In genomic region chr18:11905613-11906012, GRCh38 we compare ENCODE assay signal across 27 cellular contexts. TPM values are rescaled to one million over a fixed set of nuclear protein-coding genes. Genes with fewer than 3 reads are reported as not detected.
DNase-seq lines count a peak whose midpoint lies in the region; ATAC-seq and TF ChIP-seq lines count a peak whose summit lies in the region.
"Had no signal": no experiment of that assay in that cellular context is flagged by ENCODE, and none has a peak within 500 bp of the region (broad histone marks: within the 10 kb centered on the region; RNA-seq: fewer than 3 reads in every experiment).

No MANE protein-coding gene starts in this region.

- H3K4me1 ChIP-seq in CD4-positive, CD25-positive, alpha-beta regulatory T cell (ENCODE audit: control insufficient read depth, insufficient read depth, low read length, poor library complexity, severe bottlenecking) = peaks cover 20% of the 10 kb centered on the region
- peaks cover 35% of the 10 kb centered on the region for H3K4me1 ChIP-seq in body of pancreas

- intact Hi-C loops in body of pancreas (cut with DNase I) = no loop called here

- H3K4me3 ChIP-seq in CD4-positive, CD25-positive, alpha-beta regulatory T cell (ENCODE audit: low read depth, low read length) = no peak overlapping the region
- H3K4me3 ChIP-seq in body of pancreas = no peak overlapping the region
- H3K4me3 ChIP-seq: heart right ventricle, mucosa of descending colon, tibial artery had no signal

- no peak for TF ChIP-seq POLR2A in body of pancreas (IDR thresholded peaks at IDR 0.05)

- peak overlapping the region; percentile 42 for H3K4me3 Mint-ChIP-seq in T-helper 1 cell treated with Interleukin-12 subunit alpha and Interleukin-12 subunit beta and Interleukin-4 antibody, amounts not matched to agents 30 μg/mL and 1 μg/mL, for 36 hours
- H3K4me3 Mint-ChIP-seq in CD4-positive, CD25-positive, alpha-beta regulatory T cell = peak overlapping the region in 3 of 4 donors; percentile 52 to 79 (median 53)
- peak overlapping the region in 2 of 3 experiments; percentile 25 to 55 for H3K4me3 Mint-ChIP-seq in nephron

- H3K27ac Mint-ChIP-seq in T-helper 1 cell treated with Interleukin-12 subunit alpha and Interleukin-12 subunit beta and Interleukin-4 antibody, amounts not matched to agents 30 μg/mL and 1 μg/mL, for 36 hours = peak overlapping the region; percentile 26
- H3K27ac Mint-ChIP-seq in CD4-positive, CD25-positive, alpha-beta regulatory T cell = peak overlapping the region; percentile 46 to 56 (median 56)
- H3K27ac Mint-ChIP-seq in nephron = peak overlapping the region in 1 of 3 experiments; percentile 48

- peaks cover 26% of the 10 kb centered on the region for H3K36me3 ChIP-seq in CD4-positive, CD25-positive, alpha-beta regulatory T cell (ENCODE audit: control insufficient read depth, insufficient read depth, low read length)
- H3K36me3 ChIP-seq in body of pancreas (replicated peaks in 1 of 2; ENCODE audit: insufficient read depth in 1 of 2, low read depth in 2 of 2) = no peaks in the 10 kb centered on the region

- no peak for DNase-seq in T-helper 1 cell
- no peak for DNase-seq in CD4-positive, CD25-positive, alpha-beta regulatory T cell
- DNase-seq in body of pancreas = peak; percentile 29 to 37 (median 32)
- DNase-seq in hypothalamus (lab: John Stamatoyannopoulos, UW) = no peak
- DNase-seq: activated CD4-positive, alpha-beta T cell treated with anti-CD3 and anti-CD28 coated beads for 4 hours; activated T-cell treated with anti-CD3 and anti-CD28 coated beads for 4 hours; AML-193; anterior cingulate cortex; caudate nucleus; COR-L47; dermis blood vessel endothelial cell; heart right ventricle; mucosa of descending colon; NCI-H1048; NCI-H187 treated with DMSO at 0.1 percent for 48 hours; NCI-H2227 treated with DMSO at 0.1 percent for 48 hours; NCI-H748 treated with DMSO at 0.1 percent for 48 hours; retina; stimulated activated CD4-positive, alpha-beta T cell treated with anti-CD3 and anti-CD28 coated beads, Interleukin-2, amount 100 ng/mL, for 48 hours; stimulated activated naive CD8-positive, alpha-beta T cell treated with anti-CD3 and anti-CD28 coated beads, Interleukin-15, Interleukin-2, amounts not matched to agents 100 U/mL and 50 U/mL, for 24 hours; tibial artery had no signal

- no peaks in the 10 kb centered on the region for H3K27me3 Mint-ChIP-seq in T-helper 1 cell treated with Interleukin-12 subunit alpha and Interleukin-12 subunit beta and Interleukin-4 antibody, amounts not matched to agents 30 μg/mL and 1 μg/mL, for 36 hours (ENCODE audit: low read depth)
- no peaks in the 10 kb centered on the region for H3K27me3 Mint-ChIP-seq in CD4-positive, CD25-positive, alpha-beta regulatory T cell
- H3K27me3 Mint-ChIP-seq in nephron (ENCODE audit: low read depth) = no peaks in the 10 kb centered on the region

- H3K4me1 Mint-ChIP-seq in T-helper 1 cell treated with Interleukin-12 subunit alpha and Interleukin-12 subunit beta and Interleukin-4 antibody, amounts not matched to agents 30 μg/mL and 1 μg/mL, for 36 hours (ENCODE audit: low read depth) = peaks cover 22% of the 10 kb centered on the region
- H3K4me1 Mint-ChIP-seq in CD4-positive, CD25-positive, alpha-beta regulatory T cell = peaks cover 16 to 43% (median 29%) of the 10 kb centered on the region in 4 donors
- peaks cover 7% of the 10 kb centered on the region for H3K4me1 Mint-ChIP-seq in nephron

- H3K9me3 Mint-ChIP-seq in T-helper 1 cell treated with Interleukin-12 subunit alpha and Interleukin-12 subunit beta and Interleukin-4 antibody, amounts not matched to agents 30 μg/mL and 1 μg/mL, for 36 hours = no peaks in the 10 kb centered on the region
- H3K9me3 Mint-ChIP-seq in CD4-positive, CD25-positive, alpha-beta regulatory T cell = no peaks in the 10 kb centered on the region
- no peaks in the 10 kb centered on the region for H3K9me3 Mint-ChIP-seq in nephron

- H3K36me3 Mint-ChIP-seq in T-helper 1 cell treated with Interleukin-12 subunit alpha and Interleukin-12 subunit beta and Interleukin-4 antibody, amounts not matched to agents 30 μg/mL and 1 μg/mL, for 36 hours (ENCODE audit: low read depth) = peaks cover 15% of the 10 kb centered on the region
- H3K36me3 Mint-ChIP-seq in CD4-positive, CD25-positive, alpha-beta regulatory T cell = peaks cover 15% of the 10 kb centered on the region
- peaks cover 9% of the 10 kb centered on the region for H3K36me3 Mint-ChIP-seq in nephron (ENCODE audit: low read depth)

- TF ChIP-seq CTCF in body of pancreas (IDR thresholded peaks at IDR 0.05) (no peak), nephron (IDR thresholded peaks at IDR 0.05; ENCODE audit: unreplicated experiment in 3 of 3) (no peak)

- peak overlapping the region; percentile 33 for H3K27ac ChIP-seq in CD4-positive, CD25-positive, alpha-beta regulatory T cell (ENCODE audit: insufficient read depth, low read length, poor library complexity, severe bottlenecking)
- H3K27ac ChIP-seq in body of pancreas = peak overlapping the region in 3 of 4 donors; percentile 17 to 100 (median 53)
- H3K27ac ChIP-seq: 22Rv1, tibial artery had no signal

- 27 to 49% methylated on average over 4 of the region's 4 CpGs for WGBS in body of pancreas, 2 donors

- no peak for ATAC-seq in CD4-positive, CD25-positive, alpha-beta regulatory T cell (ENCODE audit: low read depth in 2 of 2)
- no peak for ATAC-seq in body of pancreas
- no peak for ATAC-seq in GM18907 (IDR thresholded peaks at IDR 0.05; ENCODE audit: unreplicated experiment)
- no peak for ATAC-seq in HG03520 (IDR thresholded peaks at IDR 0.05; ENCODE audit: unreplicated experiment)
- ATAC-seq: heart right ventricle; mucosa of descending colon; SK-N-SH treated with all-trans-retinoic acid at 6 μM for 48 hours; stimulated activated naive CD8-positive, alpha-beta T cell treated with anti-CD3 and anti-CD28 coated beads, Interleukin-15, Interleukin-2, amounts not matched to agents 100 U/mL and 50 U/mL, for 24 hours had no signal

- no peaks in the 10 kb centered on the region for H3K27me3 ChIP-seq in CD4-positive, CD25-positive, alpha-beta regulatory T cell (ENCODE audit: control insufficient read depth, insufficient read depth, low read length)
- H3K27me3 ChIP-seq in body of pancreas = no peaks in the 10 kb centered on the region
- H3K27me3 ChIP-seq: heart right ventricle, tibial artery had no signal

- no peaks in the 10 kb centered on the region for H3K9me3 ChIP-seq in CD4-positive, CD25-positive, alpha-beta regulatory T cell (ENCODE audit: control insufficient read depth in 2 of 2, low read length in 2 of 2)
- H3K9me3 ChIP-seq in body of pancreas = no peaks in the 10 kb centered on the region
- H3K9me3 ChIP-seq: heart right ventricle, mucosa of descending colon, tibial artery had no signal

RNA-seq across cellular contexts. Expression of gene MPPE1, which starts 2.5 kb away (rescaled TPM):
- 97.4 TPM for total RNA-seq in CD4-positive, CD25-positive, alpha-beta regulatory T cell
- polyA plus RNA-seq in CD4-positive, CD25-positive, alpha-beta regulatory T cell = 10 to 100 TPM; 40.9 to 63.2 (median 57.2) TPM
- total RNA-seq in body of pancreas = 10 to 100 TPM; 29.0 to 43.1 TPM

RNA-seq across cellular contexts. Expression of gene CHMP1B, which starts 54.4 kb away (rescaled TPM):
- 113 TPM for total RNA-seq in CD4-positive, CD25-positive, alpha-beta regulatory T cell
- 10 to 100 TPM; 55.4 to 68.2 (median 64.9) TPM for polyA plus RNA-seq in CD4-positive, CD25-positive, alpha-beta regulatory T cell
- total RNA-seq in body of pancreas = 10 to 100 TPM; 23.1 to 27.4 TPM

Comparison
In these comparisons a context has a peak if more than half of its experiments do, and no peak if none do; other contexts are left out.
1. DNase-seq: peak in body of pancreas (4 of 4); none in T-helper 1 cell (0 of 5), CD4-positive, CD25-positive, alpha-beta regulatory T cell (0 of 3) and hypothalamus (0 of 51).
2. Peak in every context shown above with its lines, with median percentiles within 50 percentile points of each other: H3K4me3 Mint-ChIP-seq.